9 cellular contexts compared by ENCODE assay signal in genomic region chr1:192610114-192610958, GRCh38. TPM values are rescaled to one million over a fixed set of nuclear protein-coding genes. Genes with fewer than 3 reads are reported as not detected.
DNase-seq lines count a peak whose midpoint lies in the region; ATAC-seq and TF ChIP-seq lines count a peak whose summit lies in the region.
"Had no signal": no experiment of that assay in that cellular context is flagged by ENCODE, and none has a peak within 500 bp of the region (broad histone marks: within the 10 kb centered on the region; RNA-seq: fewer than 3 reads in every experiment).

No MANE protein-coding gene starts in this region.

- peaks cover 12 to 16% (median 15%) of the 10 kb centered on the region in 7 donors for H3K4me1 Mint-ChIP-seq in naive thymus-derived CD4-positive, alpha-beta T cell

- no peak for TF ChIP-seq POLR2A in NB4 (IDR thresholded peaks at IDR 0.05; ENCODE audit: extremely low read depth, insufficient read length)

- peak; percentile 57 for DNase-seq in ELR (ENCODE audit: low read depth)
- DNase-seq in NB4 (ENCODE audit: low read depth), result peak; percentile 61
- DNase-seq in brain microvascular endothelial cell, result no peak
- peak in 5 of 9 donors; percentile 14 to 34 (median 26) for DNase-seq in naive thymus-derived CD4-positive, alpha-beta T cell
- DNase-seq in activated CD4-positive, alpha-beta T cell treated with anti-CD3 and anti-CD28 coated beads, Interleukin-2, amount 50 U/mL, for 48 hours, result no peak
- no peak for DNase-seq in stimulated activated CD8-positive, alpha-beta memory T cell treated with anti-CD3 and anti-CD28 coated beads, Interleukin-4, amount 100 ng/mL, for 48 hours
- no peak for DNase-seq in stimulated activated naive CD8-positive, alpha-beta T cell treated with anti-CD3 and anti-CD28 coated beads, Interleukin-15, Interleukin-2, amounts not matched to agents 100 U/mL and 50 U/mL, for 24 hours

- in situ Hi-C loops in brain microvascular endothelial cell (cut with HindIII; ENCODE audit: low pct_ligation_motif_present, low sequenced_read_pairs), result no loop called here

- H3K4me3 ChIP-seq in NB4 (ENCODE audit: low read depth, low read length) (no peak overlapping the region), brain microvascular endothelial cell (ENCODE audit: low read depth, low read length) (no peak overlapping the region)
- H3K4me3 ChIP-seq in naive thymus-derived CD4-positive, alpha-beta T cell (ENCODE audit: low read length), result no peak overlapping the region

- no peaks in the 10 kb centered on the region for H3K9me3 ChIP-seq in naive thymus-derived CD4-positive, alpha-beta T cell (ENCODE audit: control insufficient read depth in 2 of 3, low read length in 3 of 3)

- H3K27ac ChIP-seq in brain microvascular endothelial cell, result no peak overlapping the region
- H3K27ac ChIP-seq in naive thymus-derived CD4-positive, alpha-beta T cell (ENCODE audit: low read depth, low read length), result no peak overlapping the region

- intact Hi-C loops in naive thymus-derived CD4-positive, alpha-beta T cell (cut with micrococcal nuclease), result loop anchor here in 1 of 2 donors (1.0 to 5.0 kb wide), 3 partner anchors 30 to 512 kb away; partner anchors contain the start of gene CDC73

- peak overlapping the region in 1 of 10 donors; percentile 71 for H3K4me3 Mint-ChIP-seq in naive thymus-derived CD4-positive, alpha-beta T cell

- peak overlapping the region in 2 of 9 donors; percentile 75 to 86 for H3K27ac Mint-ChIP-seq in naive thymus-derived CD4-positive, alpha-beta T cell

- H3K4me1 ChIP-seq in naive thymus-derived CD4-positive, alpha-beta T cell (ENCODE audit: control insufficient read depth in 2 of 2, insufficient read depth in 2 of 2, low read length in 2 of 2), result peaks cover 10 to 14% of the 10 kb centered on the region in 2 donors

- CTCF ChIA-PET in naive thymus-derived CD4-positive, alpha-beta T cell (lab: Charles Lee), result interaction anchor here (0.9 to 5.4 kb wide), 3 partner anchors 28 to 135 kb away, joined by 3 to 68 read pairs (median 4); no protein-coding TSS in a partner anchor

- H3K9me3 Mint-ChIP-seq in naive thymus-derived CD4-positive, alpha-beta T cell, result no peaks in the 10 kb centered on the region
- H3K9me3 Mint-ChIP-seq: naive thymus-derived CD8-positive, alpha-beta T cell had no signal

- no peaks in the 10 kb centered on the region for H3K27me3 ChIP-seq in brain microvascular endothelial cell (replicated peaks)
- H3K27me3 ChIP-seq in naive thymus-derived CD4-positive, alpha-beta T cell (ENCODE audit: control insufficient read depth in 2 of 2, insufficient read depth in 2 of 2, low read length in 2 of 2), result no peaks in the 10 kb centered on the region

- no peaks in the 10 kb centered on the region for H3K36me3 ChIP-seq in brain microvascular endothelial cell (replicated peaks)
- H3K36me3 ChIP-seq in naive thymus-derived CD4-positive, alpha-beta T cell (ENCODE audit: control insufficient read depth in 2 of 3, insufficient read depth in 3 of 3, low read length in 3 of 3), result no peaks in the 10 kb centered on the region

- H3K27me3 Mint-ChIP-seq in naive thymus-derived CD4-positive, alpha-beta T cell, result peaks cover 0 to 2% (median 0%) of the 10 kb centered on the region in 5 donors

- peak; percentile 14 for TF ChIP-seq CTCF in NB4 (IDR thresholded peaks at IDR 0.05; ENCODE audit: low read depth, low read length)
- TF ChIP-seq CTCF in brain microvascular endothelial cell (IDR thresholded peaks at IDR 0.05; ENCODE audit: low read depth, low read length, missing control alignments), result peak; percentile 41

- POLR2A ChIA-PET in naive thymus-derived CD4-positive, alpha-beta T cell (lab: Charles Lee), result no interaction called here

- no peaks in the 10 kb centered on the region for H3K36me3 Mint-ChIP-seq in naive thymus-derived CD4-positive, alpha-beta T cell
- H3K36me3 Mint-ChIP-seq: naive thymus-derived CD8-positive, alpha-beta T cell had no signal

- no peak for ATAC-seq in naive thymus-derived CD4-positive, alpha-beta T cell
- ATAC-seq in GM18498 (IDR thresholded peaks at IDR 0.05; ENCODE audit: unreplicated experiment), result no peak
- ATAC-seq in stimulated activated naive CD8-positive, alpha-beta T cell treated with anti-CD3 and anti-CD28 coated beads, Interleukin-15, Interleukin-2, amounts not matched to agents 100 U/mL and 50 U/mL, for 24 hours, result no peak

RNA-seq across cellular contexts. Expression of gene RGS13, which starts 25.6 kb away (rescaled TPM):
- under 1 TPM in 1 of 5 experiments, not detected in 4; 0.56 TPM for total RNA-seq in naive thymus-derived CD4-positive, alpha-beta T cell
- not detected for polyA plus RNA-seq in naive thymus-derived CD4-positive, alpha-beta T cell
- total RNA-seq: naive thymus-derived CD8-positive, alpha-beta T cell had no signal
- polyA plus RNA-seq: naive thymus-derived CD8-positive, alpha-beta T cell had no signal

RNA-seq across cellular contexts. Expression of gene RGS1, which starts 34.8 kb away (rescaled TPM):
- 100 to 1,000 TPM in 2 of 5 experiments, 10 to 100 TPM in 1, 1 to 10 TPM in 2; 3.4 to 607 (median 22.1) TPM for total RNA-seq in naive thymus-derived CD4-positive, alpha-beta T cell
- 10 to 100 TPM in 1 of 2 donors, 1 to 10 TPM in 1; 3.4 to 14.3 TPM for polyA plus RNA-seq in naive thymus-derived CD4-positive, alpha-beta T cell

Comparison
In these comparisons a context has a peak if more than half of its experiments do, and no peak if none do; other contexts are left out.
1. DNase-seq: peak in ELR (single experiment), NB4 (single experiment) and naive thymus-derived CD4-positive, alpha-beta T cell (5 of 9); none in brain microvascular endothelial cell (single experiment), activated CD4-positive, alpha-beta T cell treated with anti-CD3 and anti-CD28 coated beads, Interleukin-2, amount 50 U/mL, for 48 hours (0 of 2), stimulated activated CD8-positive, alpha-beta memory T cell treated with anti-CD3 and anti-CD28 coated beads, Interleukin-4, amount 100 ng/mL, for 48 hours (single experiment) and stimulated activated naive CD8-positive, alpha-beta T cell treated with anti-CD3 and anti-CD28 coated beads, Interleukin-15, Interleukin-2, amounts not matched to agents 100 U/mL and 50 U/mL, for 24 hours (single experiment).